In the genomic region with DNA sequence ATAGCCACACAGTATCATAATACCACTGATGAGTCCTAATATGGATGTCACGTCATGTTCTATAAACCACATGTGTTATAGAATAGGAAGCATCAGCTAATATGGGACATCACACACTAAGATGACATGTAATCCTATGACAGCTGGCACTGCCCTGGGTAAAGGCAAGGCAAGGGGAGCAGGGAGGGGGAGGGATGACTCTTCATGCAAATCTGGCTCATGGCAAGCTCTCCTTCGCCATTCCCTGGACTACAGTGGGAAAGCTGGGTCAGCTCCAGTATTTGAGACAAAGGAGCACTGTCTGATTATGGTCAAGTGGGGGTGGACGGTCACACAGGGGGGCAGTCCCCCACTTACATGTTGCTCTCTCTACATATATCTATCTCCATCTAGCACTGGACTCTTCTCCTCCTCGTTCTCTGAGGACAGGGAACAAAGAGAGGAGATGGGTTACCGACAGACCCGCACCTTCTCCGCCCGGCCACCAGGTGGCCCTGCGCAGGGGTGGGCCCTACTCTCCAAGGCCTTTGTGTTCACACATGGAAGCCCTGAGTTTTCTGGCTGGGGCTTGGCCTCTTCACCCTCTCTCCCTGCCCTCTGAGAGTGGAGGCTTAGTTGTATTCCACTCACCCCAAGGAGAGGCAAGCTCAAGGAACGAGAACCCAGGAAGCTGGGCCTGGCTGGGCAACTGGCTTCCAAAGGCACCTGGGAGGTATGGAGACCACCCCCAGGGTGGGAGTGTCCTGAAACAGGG, we compare ENCODE assay signal across 8 cellular contexts. TPM values are rescaled to one million over a fixed set of nuclear protein-coding genes. Genes with fewer than 3 reads are reported as not detected.
DNase-seq lines count a peak whose midpoint lies in the region; ATAC-seq and TF ChIP-seq lines count a peak whose summit lies in the region.

No MANE protein-coding gene starts in this region.

- DNase-seq in GM10266 (ENCODE audit: extremely low spot score), result peak; percentile 90
- peak; percentile 96 for DNase-seq in HuH-7.5 (ENCODE audit: low spot score)
- peak; percentile 75 for DNase-seq in RPMI8226
- peak; percentile 64 for DNase-seq in activated naive CD4-positive, alpha-beta T cell treated with Interleukin-2 at 50 U/mL for 16 hours
- DNase-seq in cardiac muscle cell (ENCODE audit: low read depth in 1 of 2, low spot score in 1 of 2), result peak; percentile 61 to 63
- no peak for DNase-seq in sciatic nerve (ENCODE audit: low spot score)
- no peak for DNase-seq in GOT3 (lab: John Stamatoyannopoulos, UW)

- intact Hi-C loops in sciatic nerve (cut with DNase I), result no loop called here

- ATAC-seq in sciatic nerve (peak; percentile 45), HG03196 (IDR thresholded peaks at IDR 0.05; ENCODE audit: unreplicated experiment) (no peak)

- H3K27ac ChIP-seq in cardiac muscle cell, result no peak overlapping the region

- no peak overlapping the region for H3K4me3 ChIP-seq in cardiac muscle cell

- TF ChIP-seq CTCF in GM10266 (IDR thresholded peaks at IDR 0.05; ENCODE audit: control insufficient read depth, insufficient read depth, low read depth, missing control alignments) (peak; percentile 80), cardiac muscle cell (IDR thresholded peaks at IDR 0.05; ENCODE audit: low read depth, low read length) (peak; percentile 89)

- no peaks in the 10 kb centered on the region for H3K27me3 ChIP-seq in cardiac muscle cell

- H3K36me3 ChIP-seq in cardiac muscle cell, result no peaks in the 10 kb centered on the region

- no peaks in the 10 kb centered on the region for H3K9me3 ChIP-seq in cardiac muscle cell (ENCODE audit: low read depth)

- no peaks in the 10 kb centered on the region for H3K4me1 ChIP-seq in cardiac muscle cell (ENCODE audit: low read depth)

RNA-seq across cellular contexts. Expression of a gene that starts 23.4 kb away (rescaled TPM):
- not detected in 2 replicates for total RNA-seq in cardiac muscle cell
- polyA plus RNA-seq in cardiac muscle cell, result not detected in 2 replicates
- 2.0 TPM for total RNA-seq in sciatic nerve

RNA-seq across cellular contexts. Expression of a gene that starts 24.4 kb away (rescaled TPM):
- 45.1 and 92.1 TPM in 2 replicates for total RNA-seq in cardiac muscle cell
- polyA plus RNA-seq in cardiac muscle cell, result 77.5 and 85.3 TPM in 2 replicates
- 17.8 TPM for total RNA-seq in sciatic nerve

RNA-seq across cellular contexts. Expression of a gene that starts 47.8 kb away (rescaled TPM):
- total RNA-seq in cardiac muscle cell, result 94.6 and 152 TPM in 2 replicates
- polyA plus RNA-seq in cardiac muscle cell, result 97.9 and 102 TPM in 2 replicates
- total RNA-seq in sciatic nerve, result 62.2 TPM

Comparison
In these comparisons a context has a peak if more than half of its experiments do, and no peak if none do; other contexts are left out.
1. DNase-seq: peak in GM10266 (single experiment), HuH-7.5 (single experiment), RPMI8226 (single experiment), activated naive CD4-positive, alpha-beta T cell treated with Interleukin-2 at 50 U/mL for 16 hours (single experiment) and cardiac muscle cell (2 of 2); none in sciatic nerve (single experiment) and GOT3 (single experiment).